ENCODE assay signal across 12 cellular contexts in the genomic region with DNA sequence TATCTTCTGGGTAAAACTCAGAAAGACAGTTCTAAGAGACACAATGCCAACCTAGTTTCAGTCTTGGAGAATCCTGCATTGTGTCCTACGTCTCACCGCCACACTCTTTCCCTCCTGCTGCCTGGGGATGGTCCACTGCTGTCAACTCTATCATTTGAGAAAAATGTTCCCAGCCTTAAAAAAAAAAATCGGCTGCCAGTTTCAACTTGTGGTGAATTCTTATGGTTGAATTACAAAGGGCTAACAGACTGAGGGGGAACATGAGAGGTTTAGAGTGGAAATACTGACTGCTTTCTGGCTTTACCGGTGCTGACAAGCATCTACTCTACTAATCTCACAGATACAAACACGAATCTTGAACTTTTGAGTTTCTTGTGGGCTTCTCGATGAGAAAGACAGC.
A peak's percentile ranks its signal among the peaks of the same experiment; 100 is the strongest.
DNase-seq lines count a peak whose midpoint lies in the region; ATAC-seq and TF ChIP-seq lines count a peak whose summit lies in the region.
"Had no signal": no experiment of that assay in that cellular context is flagged by ENCODE, and none has a peak within 500 bp of the region (broad histone marks: within the 10 kb centered on the region; RNA-seq: fewer than 3 reads in every experiment).

No MANE protein-coding gene starts in this region.

- H3K9me3 ChIP-seq in neural progenitor cell (ENCODE audit: low read depth) (no peaks in the 10 kb centered on the region), body of pancreas (no peaks in the 10 kb centered on the region)
- H3K9me3 ChIP-seq: esophagus squamous epithelium had no signal

- H3K4me2 ChIP-seq in neural progenitor cell = no peak overlapping the region

- peak overlapping the region; percentile 94 for H3K27ac Mint-ChIP-seq in activated naive CD4-positive, alpha-beta T cell treated with anti-CD3 and anti-CD28 coated beads for 36 hours
- H3K27ac Mint-ChIP-seq in activated naive CD4-positive, alpha-beta T cell treated with anti-CD3 and anti-CD28 coated beads, Interleukin-2, amount 10 ng/mL, durations not matched to agents 7 days and 5 days = no peak overlapping the region
- peak overlapping the region; percentile 97 for H3K27ac Mint-ChIP-seq in activated CD4-positive, alpha-beta memory T cell treated with anti-CD3 and anti-CD28 coated beads for 36 hours
- H3K27ac Mint-ChIP-seq in neural progenitor cell (no peak overlapping the region), mesothelial cell of epicardium (no peak overlapping the region)

- POLR2A ChIA-PET in activated CD4-positive, alpha-beta memory T cell treated with anti-CD3 and anti-CD28 coated beads for 36 hours (lab: Charles Lee) = interaction anchor here (0.7 to 2.8 kb wide), 11 partner anchors 9 to 467 kb away, joined by 3 to 45 read pairs (median 4); a partner anchor contains a TSS

- H3K27me3 ChIP-seq in neural progenitor cell (no peaks in the 10 kb centered on the region), body of pancreas (no peaks in the 10 kb centered on the region)
- H3K27me3 ChIP-seq: esophagus squamous epithelium had no signal

- peak overlapping the region; percentile 58 for H2AFZ ChIP-seq in neural progenitor cell (replicated peaks)

- H4K20me1 ChIP-seq in neural progenitor cell (ENCODE audit: low read depth) = no peaks in the 10 kb centered on the region

- no peak overlapping the region for H3K4me3 ChIP-seq in neural progenitor cell
- H3K4me3 ChIP-seq in body of pancreas = no peak overlapping the region
- H3K4me3 ChIP-seq: esophagus squamous epithelium had no signal

- no peaks in the 10 kb centered on the region for H3K36me3 Mint-ChIP-seq in activated naive CD4-positive, alpha-beta T cell treated with anti-CD3 and anti-CD28 coated beads for 36 hours (ENCODE audit: low read depth)
- no peaks in the 10 kb centered on the region for H3K36me3 Mint-ChIP-seq in activated naive CD4-positive, alpha-beta T cell treated with anti-CD3 and anti-CD28 coated beads, Interleukin-2, amount 10 ng/mL, durations not matched to agents 7 days and 5 days
- H3K36me3 Mint-ChIP-seq in activated CD4-positive, alpha-beta memory T cell treated with anti-CD3 and anti-CD28 coated beads for 36 hours = no peaks in the 10 kb centered on the region
- H3K36me3 Mint-ChIP-seq in neural progenitor cell = no peaks in the 10 kb centered on the region
- H3K36me3 Mint-ChIP-seq in mesothelial cell of epicardium = no peaks in the 10 kb centered on the region

- H3K9me3 Mint-ChIP-seq in activated naive CD4-positive, alpha-beta T cell treated with anti-CD3 and anti-CD28 coated beads for 36 hours = no peaks in the 10 kb centered on the region
- H3K9me3 Mint-ChIP-seq in activated naive CD4-positive, alpha-beta T cell treated with anti-CD3 and anti-CD28 coated beads, Interleukin-2, amount 10 ng/mL, durations not matched to agents 7 days and 5 days = no peaks in the 10 kb centered on the region
- no peaks in the 10 kb centered on the region for H3K9me3 Mint-ChIP-seq in activated CD4-positive, alpha-beta memory T cell treated with anti-CD3 and anti-CD28 coated beads for 36 hours
- H3K9me3 Mint-ChIP-seq in neural progenitor cell = no peaks in the 10 kb centered on the region
- no peaks in the 10 kb centered on the region for H3K9me3 Mint-ChIP-seq in mesothelial cell of epicardium

- ATAC-seq in GM21526 (IDR thresholded peaks at IDR 0.05; ENCODE audit: low FRiP score, unreplicated experiment) = peak; percentile 2
- ATAC-seq in GM21515 (IDR thresholded peaks at IDR 0.05; ENCODE audit: unreplicated experiment) = no peak
- ATAC-seq in body of pancreas = no peak

- peak overlapping the region; percentile 40 for H3K4me3 Mint-ChIP-seq in activated naive CD4-positive, alpha-beta T cell treated with anti-CD3 and anti-CD28 coated beads for 36 hours
- no peak overlapping the region for H3K4me3 Mint-ChIP-seq in activated naive CD4-positive, alpha-beta T cell treated with anti-CD3 and anti-CD28 coated beads, Interleukin-2, amount 10 ng/mL, durations not matched to agents 7 days and 5 days
- peak overlapping the region; percentile 63 for H3K4me3 Mint-ChIP-seq in activated CD4-positive, alpha-beta memory T cell treated with anti-CD3 and anti-CD28 coated beads for 36 hours
- H3K4me3 Mint-ChIP-seq in neural progenitor cell (no peak overlapping the region), mesothelial cell of epicardium (no peak overlapping the region)

- no peaks in the 10 kb centered on the region for H3K27me3 Mint-ChIP-seq in activated naive CD4-positive, alpha-beta T cell treated with anti-CD3 and anti-CD28 coated beads for 36 hours (ENCODE audit: low read depth)
- H3K27me3 Mint-ChIP-seq in activated naive CD4-positive, alpha-beta T cell treated with anti-CD3 and anti-CD28 coated beads, Interleukin-2, amount 10 ng/mL, durations not matched to agents 7 days and 5 days = no peaks in the 10 kb centered on the region
- H3K27me3 Mint-ChIP-seq in activated CD4-positive, alpha-beta memory T cell treated with anti-CD3 and anti-CD28 coated beads for 36 hours = no peaks in the 10 kb centered on the region
- H3K27me3 Mint-ChIP-seq in neural progenitor cell (ENCODE audit: insufficient read depth, low read depth) (no peaks in the 10 kb centered on the region), mesothelial cell of epicardium (ENCODE audit: low read depth) (no peaks in the 10 kb centered on the region)

- WGBS in body of pancreas, 2 donors = 79 to 82% methylated on average over 6 of the region's 6 CpGs

- no peaks in the 10 kb centered on the region for H3K36me3 ChIP-seq in neural progenitor cell
- H3K36me3 ChIP-seq in body of pancreas (replicated peaks in 1 of 2; ENCODE audit: insufficient read depth in 1 of 2, low read depth in 2 of 2) = no peaks in the 10 kb centered on the region
- H3K36me3 ChIP-seq: esophagus squamous epithelium had no signal

- H3K27ac ChIP-seq in neural progenitor cell (no peak overlapping the region), body of pancreas (no peak overlapping the region)
- H3K27ac ChIP-seq: esophagus squamous epithelium, RWPE1 had no signal

- TF ChIP-seq POLR2A in body of pancreas (IDR thresholded peaks at IDR 0.05) = no peak

- H3K9ac ChIP-seq in neural progenitor cell = no peak overlapping the region

- no peaks in the 10 kb centered on the region for H3F3A ChIP-seq in neural progenitor cell (ENCODE audit: low read depth)

- H3K4me1 Mint-ChIP-seq in activated naive CD4-positive, alpha-beta T cell treated with anti-CD3 and anti-CD28 coated beads for 36 hours (ENCODE audit: low read depth) = peaks cover 58% of the 10 kb centered on the region
- H3K4me1 Mint-ChIP-seq in activated naive CD4-positive, alpha-beta T cell treated with anti-CD3 and anti-CD28 coated beads, Interleukin-2, amount 10 ng/mL, durations not matched to agents 7 days and 5 days = peaks cover 16% of the 10 kb centered on the region
- peaks cover 77% of the 10 kb centered on the region for H3K4me1 Mint-ChIP-seq in activated CD4-positive, alpha-beta memory T cell treated with anti-CD3 and anti-CD28 coated beads for 36 hours (ENCODE audit: low read depth)
- H3K4me1 Mint-ChIP-seq in neural progenitor cell (peaks cover 2% of the 10 kb centered on the region), mesothelial cell of epicardium (peaks cover 21% of the 10 kb centered on the region)

- intact Hi-C loops in activated naive CD4-positive, alpha-beta T cell treated with anti-CD3 and anti-CD28 coated beads for 36 hours (cut with micrococcal nuclease) = loop anchor here (1.0 to 10.0 kb wide), 20 partner anchors 24 to 1066 kb away; a partner anchor contains a TSS
- intact Hi-C loops in activated CD4-positive, alpha-beta memory T cell treated with anti-CD3 and anti-CD28 coated beads for 36 hours (cut with micrococcal nuclease) = loop anchor here (1.0 to 5.0 kb wide), 17 partner anchors 15 to 1281 kb away; a partner anchor contains a TSS
- intact Hi-C loops in body of pancreas (cut with DNase I) = no loop called here

- CTCF ChIA-PET in activated naive CD4-positive, alpha-beta T cell treated with anti-CD3 and anti-CD28 coated beads for 36 hours (lab: Charles Lee) = interaction anchor here (1.0 to 1.4 kb wide), 3 partner anchors 40 to 42 kb away, joined by 3 to 4 read pairs (median 3); no protein-coding TSS in a partner anchor
- CTCF ChIA-PET in activated naive CD4-positive, alpha-beta T cell treated with anti-CD3 and anti-CD28 coated beads, Interleukin-2, amount 10 ng/mL, durations not matched to agents 7 days and 5 days (lab: Charles Lee) = no interaction called here
- CTCF ChIA-PET in activated CD4-positive, alpha-beta memory T cell treated with anti-CD3 and anti-CD28 coated beads for 36 hours (lab: Charles Lee) = interaction anchor here (1.0 to 1.6 kb wide), 3 partner anchors 44 to 189 kb away, joined by 3 to 7 read pairs (median 3); no protein-coding TSS in a partner anchor

- no peaks in the 10 kb centered on the region for H3K79me2 ChIP-seq in neural progenitor cell (ENCODE audit: low read depth)

- peak; percentile 33 for DNase-seq in activated naive CD4-positive, alpha-beta T cell treated with anti-CD3 and anti-CD28 coated beads for 36 hours
- no peak for DNase-seq in activated naive CD4-positive, alpha-beta T cell treated with anti-CD3 and anti-CD28 coated beads, Interleukin-2, amount 10 ng/mL, durations not matched to agents 7 days and 5 days
- DNase-seq in activated CD4-positive, alpha-beta memory T cell treated with anti-CD3 and anti-CD28 coated beads for 36 hours = peak; percentile 27
- DNase-seq in neural progenitor cell (ENCODE audit: low spot score) (no peak), mesothelial cell of epicardium (ENCODE audit: low spot score in 2 of 2, unreplicated experiment in 2 of 2) (no peak), body of pancreas (no peak)
- DNase-seq: esophagus squamous epithelium, NCI-H1092, NCI-H526 treated with DMSO at 0.1 percent for 48 hours had no signal

- TF ChIP-seq CTCF in neural progenitor cell (IDR thresholded peaks at IDR 0.05) (no peak), mesothelial cell of epicardium (IDR thresholded peaks at IDR 0.05; ENCODE audit: unreplicated experiment) (no peak), body of pancreas (IDR thresholded peaks at IDR 0.05) (no peak)

- peaks cover 8% of the 10 kb centered on the region for H3K4me1 ChIP-seq in neural progenitor cell
- H3K4me1 ChIP-seq in body of pancreas = peaks cover 3% of the 10 kb centered on the region

Comparison
In these comparisons a context has a peak if more than half of its experiments do, and no peak if none do; other contexts are left out.
1. DNase-seq: peak in activated naive CD4-positive, alpha-beta T cell treated with anti-CD3 and anti-CD28 coated beads for 36 hours (single experiment) and activated CD4-positive, alpha-beta memory T cell treated with anti-CD3 and anti-CD28 coated beads for 36 hours (single experiment); none in activated naive CD4-positive, alpha-beta T cell treated with anti-CD3 and anti-CD28 coated beads, Interleukin-2, amount 10 ng/mL, durations not matched to agents 7 days and 5 days (single experiment), neural progenitor cell (single experiment), mesothelial cell of epicardium (0 of 2) and body of pancreas (0 of 4).
2. H3K27ac Mint-ChIP-seq: peak in activated naive CD4-positive, alpha-beta T cell treated with anti-CD3 and anti-CD28 coated beads for 36 hours (single experiment) and activated CD4-positive, alpha-beta memory T cell treated with anti-CD3 and anti-CD28 coated beads for 36 hours (single experiment); none in activated naive CD4-positive, alpha-beta T cell treated with anti-CD3 and anti-CD28 coated beads, Interleukin-2, amount 10 ng/mL, durations not matched to agents 7 days and 5 days (single experiment), neural progenitor cell (single experiment) and mesothelial cell of epicardium (single experiment).
3. H3K4me3 Mint-ChIP-seq: peak in activated naive CD4-positive, alpha-beta T cell treated with anti-CD3 and anti-CD28 coated beads for 36 hours (single experiment) and activated CD4-positive, alpha-beta memory T cell treated with anti-CD3 and anti-CD28 coated beads for 36 hours (single experiment); none in activated naive CD4-positive, alpha-beta T cell treated with anti-CD3 and anti-CD28 coated beads, Interleukin-2, amount 10 ng/mL, durations not matched to agents 7 days and 5 days (single experiment), neural progenitor cell (single experiment) and mesothelial cell of epicardium (single experiment).